ENCODE assay signal across 1 cellular context in genomic region chr1:223845810-223846667, GRCh38.
A peak's percentile ranks its signal among the peaks of the same experiment; 100 is the strongest.
TF ChIP-seq lines count a peak whose summit lies in the region.

Gene TP53BP2 (minus strand): TSS chr1:223845947. CDS start chr1:223845680, 267 bp downstream.

TF ChIP-seq in HCT116, 20 proteins besides CTCF, POLR2A, EP300 and RAD21:
- TF ChIP-seq, protein P1, sequence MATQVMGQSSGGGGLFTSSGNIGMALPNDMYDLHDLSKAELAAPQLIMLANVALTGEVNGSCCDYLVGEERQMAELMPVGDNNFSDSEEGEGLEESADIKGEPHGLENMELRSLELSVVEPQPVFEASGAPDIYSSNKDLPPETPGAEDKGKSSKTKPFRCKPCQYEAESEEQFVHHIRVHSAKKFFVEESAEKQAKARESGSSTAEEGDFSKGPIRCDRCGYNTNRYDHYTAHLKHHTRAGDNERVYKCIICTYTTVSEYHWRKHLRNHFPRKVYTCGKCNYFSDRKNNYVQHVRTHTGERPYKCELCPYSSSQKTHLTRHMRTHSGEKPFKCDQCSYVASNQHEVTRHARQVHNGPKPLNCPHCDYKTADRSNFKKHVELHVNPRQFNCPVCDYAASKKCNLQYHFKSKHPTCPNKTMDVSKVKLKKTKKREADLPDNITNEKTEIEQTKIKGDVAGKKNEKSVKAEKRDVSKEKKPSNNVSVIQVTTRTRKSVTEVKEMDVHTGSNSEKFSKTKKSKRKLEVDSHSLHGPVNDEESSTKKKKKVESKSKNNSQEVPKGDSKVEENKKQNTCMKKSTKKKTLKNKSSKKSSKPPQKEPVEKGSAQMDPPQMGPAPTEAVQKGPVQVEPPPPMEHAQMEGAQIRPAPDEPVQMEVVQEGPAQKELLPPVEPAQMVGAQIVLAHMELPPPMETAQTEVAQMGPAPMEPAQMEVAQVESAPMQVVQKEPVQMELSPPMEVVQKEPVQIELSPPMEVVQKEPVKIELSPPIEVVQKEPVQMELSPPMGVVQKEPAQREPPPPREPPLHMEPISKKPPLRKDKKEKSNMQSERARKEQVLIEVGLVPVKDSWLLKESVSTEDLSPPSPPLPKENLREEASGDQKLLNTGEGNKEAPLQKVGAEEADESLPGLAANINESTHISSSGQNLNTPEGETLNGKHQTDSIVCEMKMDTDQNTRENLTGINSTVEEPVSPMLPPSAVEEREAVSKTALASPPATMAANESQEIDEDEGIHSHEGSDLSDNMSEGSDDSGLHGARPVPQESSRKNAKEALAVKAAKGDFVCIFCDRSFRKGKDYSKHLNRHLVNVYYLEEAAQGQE (IDR thresholded peaks at IDR 0.05; ENCODE audit: low read depth), result no peak
- TF ChIP-seq SIN3A (IDR thresholded peaks at IDR 0.05; ENCODE audit: low read depth), result peak; percentile 76
- no peak for TF ChIP-seq CBX3 (IDR thresholded peaks at IDR 0.05; ENCODE audit: low read depth)
- no peak; the same call in 1 of the 2 replicates for TF ChIP-seq SP1 (IDR thresholded peaks at IDR 0.05; ENCODE audit: low read depth)
- no peak for TF ChIP-seq JUND (IDR thresholded peaks at IDR 0.05)
- TF ChIP-seq ZNF274 (IDR thresholded peaks at IDR 0.05; ENCODE audit: low read depth, low read length), result no peak
- no peak for TF ChIP-seq EZH2 (IDR thresholded peaks at IDR 0.05)
- TF ChIP-seq POLR2AphosphoS5 (IDR thresholded peaks at IDR 0.05; ENCODE audit: low read depth, low read length), result peak; percentile 84
- peak; percentile 8 for TF ChIP-seq TCF7L2 (IDR thresholded peaks at IDR 0.05; ENCODE audit: borderline replicate concordance, extremely low read depth, insufficient read depth, insufficient read length)
- peak; percentile 81 for TF ChIP-seq YY1 (IDR thresholded peaks at IDR 0.05; ENCODE audit: extremely low read depth, insufficient replicate concordance, low read depth, low read length)
- no peak for TF ChIP-seq SRF (IDR thresholded peaks at IDR 0.05; ENCODE audit: low read depth)
- no peak for TF ChIP-seq ELF1 (IDR thresholded peaks at IDR 0.05; ENCODE audit: borderline replicate concordance, low read depth)
- peak; percentile 77 for TF ChIP-seq MAX (IDR thresholded peaks at IDR 0.05)
- TF ChIP-seq ZBTB33 (IDR thresholded peaks at IDR 0.05; ENCODE audit: extremely low read depth, insufficient replicate concordance, low read length), result no peak
- TF ChIP-seq ATF3 (IDR thresholded peaks at IDR 0.05), result no peak; the same call in 1 of the 2 replicates
- TF ChIP-seq EGR1 (IDR thresholded peaks at IDR 0.05; ENCODE audit: low read depth), result no peak; the same call in 1 of the 2 replicates
- TF ChIP-seq ZFX (IDR thresholded peaks at IDR 0.05), result peak; percentile 90
